9 cellular contexts compared by ENCODE assay signal in genomic region chr1:2301607-2302291, GRCh38.
DNase-seq lines count a peak whose midpoint lies in the region; ATAC-seq and TF ChIP-seq lines count a peak whose summit lies in the region.
"Had no signal": no experiment of that assay in that cellular context is flagged by ENCODE, and none has a peak within 500 bp of the region (broad histone marks: within the 10 kb centered on the region; RNA-seq: fewer than 3 reads in every experiment).

No MANE protein-coding gene starts in this region.

- no peak overlapping the region for H2BK120ac ChIP-seq in neuronal stem cell (ENCODE audit: low read depth, low read length)

- no peak for DNase-seq in caudate nucleus (lab: John Stamatoyannopoulos, UW)
- no peak for DNase-seq in osteoblast (ENCODE audit: insufficient read length, low spot score, missing footprints)
- DNase-seq in NCI-H146 treated with DMSO at 0.1 percent for 48 hours (lab: John Stamatoyannopoulos, UW; ENCODE audit: unreplicated experiment) = no peak
- DNase-seq in neuronal stem cell (ENCODE audit: low spot score) = no peak
- DNase-seq in DMS79 (lab: John Stamatoyannopoulos, UW) = no peak
- DNase-seq: NCI-H446 treated with DMSO at 0.1 percent for 48 hours had no signal

- no peak overlapping the region for H3K14ac ChIP-seq in neuronal stem cell (ENCODE audit: low read length)

- peaks cover 36% of the 10 kb centered on the region for H3K36me3 ChIP-seq in BLaER1
- peaks cover 45% of the 10 kb centered on the region for H3K36me3 ChIP-seq in HUES6 (ENCODE audit: control insufficient read depth, insufficient read depth, low read length)
- H3K36me3 ChIP-seq in osteoblast (ENCODE audit: insufficient read depth, low read length) = peaks cover 37% of the 10 kb centered on the region
- H3K36me3 ChIP-seq in neuronal stem cell (replicated peaks in 1 of 2; ENCODE audit: control insufficient read depth in 2 of 2, insufficient read depth in 2 of 2, low read length in 2 of 2) = peaks cover 21 to 54% of the 10 kb centered on the region in 2 donors

- peaks cover 50% of the 10 kb centered on the region for H3K79me1 ChIP-seq in neuronal stem cell (ENCODE audit: low read depth, low read length)

- no peaks in the 10 kb centered on the region for H3K27me3 ChIP-seq in BLaER1
- H3K27me3 ChIP-seq in HUES6 (ENCODE audit: control insufficient read depth, insufficient read depth, low read length) = no peaks in the 10 kb centered on the region
- no peaks in the 10 kb centered on the region for H3K27me3 ChIP-seq in osteoblast (ENCODE audit: insufficient read depth, low read length)
- H3K27me3 ChIP-seq in neuronal stem cell (ENCODE audit: control insufficient read depth in 3 of 3, insufficient read depth in 3 of 3, low read depth in 1 of 3, low read length in 3 of 3) = no peaks in the 10 kb centered on the region

- H3K23ac ChIP-seq in neuronal stem cell (ENCODE audit: low read depth, low read length, poor library complexity) = no peak overlapping the region

- no peak overlapping the region for H4K8ac ChIP-seq in neuronal stem cell (ENCODE audit: low read depth, low read length)

- no peak overlapping the region for H2BK12ac ChIP-seq in neuronal stem cell (ENCODE audit: low read length)

- H3K79me2 ChIP-seq in osteoblast (ENCODE audit: insufficient read depth, low read length) = peaks cover 93% of the 10 kb centered on the region

- no peaks in the 10 kb centered on the region for H3K9me3 ChIP-seq in BLaER1
- H3K9me3 ChIP-seq in HUES6 (ENCODE audit: control insufficient read depth, insufficient read depth, low read depth, low read length) = no peaks in the 10 kb centered on the region
- no peaks in the 10 kb centered on the region for H3K9me3 ChIP-seq in osteoblast (ENCODE audit: low read depth, low read length)
- H3K9me3 ChIP-seq in neuronal stem cell (replicated peaks in 1 of 2; ENCODE audit: control insufficient read depth in 2 of 2, insufficient read depth in 1 of 2, low read depth in 1 of 2, low read length in 2 of 2) = peaks cover 0 to 1% of the 10 kb centered on the region in 2 donors

- H3K27ac ChIP-seq in BLaER1 = peak overlapping the region; percentile 99
- peak overlapping the region; percentile 36; the same call in 1 of the 2 replicates for H3K27ac ChIP-seq in HUES6 (ENCODE audit: low read depth, low read length)
- H3K27ac ChIP-seq in caudate nucleus (ENCODE audit: low read depth, low read length) = peak overlapping the region; percentile 40
- peak overlapping the region; percentile 65 for H3K27ac ChIP-seq in osteoblast (ENCODE audit: low read depth, low read length)
- H3K27ac ChIP-seq in neuronal stem cell (replicated peaks; ENCODE audit: low read length) = no peak overlapping the region

- H2AFZ ChIP-seq in osteoblast (ENCODE audit: low read length) = no peak overlapping the region
- no peak overlapping the region for H2AFZ ChIP-seq in neuronal stem cell (ENCODE audit: low read length)

- no peak overlapping the region for H2BK5ac ChIP-seq in neuronal stem cell (ENCODE audit: low read length)

- no peak for ATAC-seq in HG02852 (IDR thresholded peaks at IDR 0.05; ENCODE audit: unreplicated experiment)

- peaks cover 95% of the 10 kb centered on the region for H3K4me1 ChIP-seq in BLaER1
- peaks cover 20% of the 10 kb centered on the region; the same call in 1 of the 2 replicates for H3K4me1 ChIP-seq in HUES6 (ENCODE audit: control insufficient read depth, insufficient read depth, low read length)
- peaks cover 24% of the 10 kb centered on the region for H3K4me1 ChIP-seq in osteoblast (ENCODE audit: insufficient read depth, low read length)
- peaks cover 2 to 8% of the 10 kb centered on the region in 2 donors for H3K4me1 ChIP-seq in neuronal stem cell (ENCODE audit: control insufficient read depth in 2 of 2, insufficient read depth in 1 of 2, low read depth in 1 of 2, low read length in 2 of 2)

- H4K20me1 ChIP-seq in BLaER1 (peaks cover 96% of the 10 kb centered on the region), osteoblast (ENCODE audit: insufficient read depth, low read length) (peaks cover 71% of the 10 kb centered on the region)

- no CpG with 5 or more reads among the region's 17 CpGs for WGBS in neuronal stem cell (ENCODE audit: extremely low coverage in 2 of 2, insufficient read length in 2 of 2, insufficient replicate concordance in 1 of 2), 2 donors

- no peak overlapping the region for H2BK15ac ChIP-seq in neuronal stem cell (ENCODE audit: low read length)

- no peak overlapping the region for H2AK5ac ChIP-seq in neuronal stem cell (ENCODE audit: low read depth, low read length)

- H3K9ac ChIP-seq in BLaER1 (peak overlapping the region; percentile 34), HUES6 (ENCODE audit: low read length) (no peak overlapping the region), neuronal stem cell (ENCODE audit: low read depth, low read length, poor library complexity) (no peak overlapping the region)

- no peak overlapping the region for H4K91ac ChIP-seq in neuronal stem cell (ENCODE audit: low read depth, low read length, poor library complexity)

- peak overlapping the region; percentile 50 for H3K4me3 ChIP-seq in BLaER1
- no peak overlapping the region for H3K4me3 ChIP-seq in HUES6 (ENCODE audit: low read depth, low read length)
- H3K4me3 ChIP-seq in osteoblast (ENCODE audit: insufficient read depth, low read length) = no peak overlapping the region
- peak overlapping the region in 1 of 2 donors; percentile 1 for H3K4me3 ChIP-seq in neuronal stem cell (ENCODE audit: low read length in 2 of 2)

- no peak for TF ChIP-seq CTCF in osteoblast (IDR thresholded peaks at IDR 0.05; ENCODE audit: extremely low read depth, low read depth, low read length)

- H3K4ac ChIP-seq in neuronal stem cell (ENCODE audit: low read length) = no peak overlapping the region

- H3K18ac ChIP-seq in neuronal stem cell (ENCODE audit: low read length) = no peak overlapping the region

- H3K4me2 ChIP-seq in BLaER1 (peak overlapping the region; percentile 94), osteoblast (ENCODE audit: insufficient read depth, low read length) (no peak overlapping the region), neuronal stem cell (ENCODE audit: insufficient read depth, low read length, poor library complexity, severe bottlenecking) (no peak overlapping the region)
